ENCODE assay signal across 8 cellular contexts in the genomic region with DNA sequence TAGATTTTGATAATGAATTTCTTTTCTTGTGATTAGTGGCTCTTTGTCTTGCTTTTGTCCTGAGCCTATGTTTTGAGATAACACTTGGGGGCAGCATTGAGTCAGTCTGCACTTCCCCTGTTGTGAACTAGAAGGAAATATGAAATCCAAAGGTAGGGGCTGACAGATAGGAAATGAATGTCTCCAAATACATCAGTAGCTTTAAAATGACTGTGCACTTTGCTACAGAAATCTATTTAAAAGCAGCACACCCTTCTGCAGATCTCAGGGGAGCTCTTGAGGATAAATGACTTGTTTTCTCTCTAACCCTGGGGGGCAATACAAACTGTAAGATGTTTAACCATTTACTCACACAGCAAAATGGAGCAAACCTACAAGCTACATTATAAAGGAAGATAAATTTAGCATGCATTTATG.
DNase-seq lines count a peak whose midpoint lies in the region; ATAC-seq and TF ChIP-seq lines count a peak whose summit lies in the region.

No MANE protein-coding gene starts in this region.

- TF ChIP-seq CTCF in fibroblast of the aortic adventitia (IDR thresholded peaks at IDR 0.05; ENCODE audit: insufficient read depth, low read length) (peak; percentile 50), tibial nerve (IDR thresholded peaks at IDR 0.05) (peak in 3 of 5 experiments; percentile 14 to 40 (median 22))

- peak; percentile 6 for DNase-seq in ELR (ENCODE audit: low read depth)
- DNase-seq in HuH-7 (ENCODE audit: low spot score): peak; percentile 55
- peak; percentile 47 for DNase-seq in NT2/D1 (ENCODE audit: low read depth, low spot score)
- DNase-seq in fibroblast of the aortic adventitia (ENCODE audit: low read depth): peak; percentile 31
- DNase-seq in tibial nerve (ENCODE audit: low spot score in 2 of 2): no peak

- TF ChIP-seq POLR2A in tibial nerve (IDR thresholded peaks at IDR 0.05): no peak

- H3K27ac ChIP-seq in tibial nerve: no peak overlapping the region

- no peak overlapping the region for H3K9ac ChIP-seq in NT2/D1 (ENCODE audit: insufficient read length, low read depth)

- TF ChIP-seq EP300 in tibial nerve (IDR thresholded peaks at IDR 0.05): no peak

- H3K9me3 ChIP-seq in NT2/D1 (ENCODE audit: insufficient read depth, low read length) (peaks cover 20% of the 10 kb centered on the region; the same call in 1 of the 2 replicates), tibial nerve (peaks cover 0 to 6% (median 0%) of the 10 kb centered on the region in 4 donors)

- H3K4me3 ChIP-seq in NT2/D1 (ENCODE audit: insufficient read length, low read depth) (no peak overlapping the region), fibroblast of the aortic adventitia (ENCODE audit: low read depth, low read length) (no peak overlapping the region), tibial nerve (no peak overlapping the region)

- H3K36me3 ChIP-seq in NT2/D1 (ENCODE audit: insufficient read depth, insufficient read length, low read length) (no peaks in the 10 kb centered on the region), tibial nerve (no peaks in the 10 kb centered on the region)

- H3K4me1 ChIP-seq in NT2/D1 (ENCODE audit: insufficient read depth, insufficient read length) (no peaks in the 10 kb centered on the region), tibial nerve (no peaks in the 10 kb centered on the region)

- ATAC-seq in GM18858 (IDR thresholded peaks at IDR 0.05; ENCODE audit: unreplicated experiment): no peak
- no peak for ATAC-seq in GM21390 (IDR thresholded peaks at IDR 0.05; ENCODE audit: unreplicated experiment)
- no peak for ATAC-seq in HG02571 (IDR thresholded peaks at IDR 0.05; ENCODE audit: unreplicated experiment)

- H3K27me3 ChIP-seq in NT2/D1 (ENCODE audit: insufficient read depth, insufficient read length) (no peaks in the 10 kb centered on the region), tibial nerve (no peaks in the 10 kb centered on the region)

Comparison
In these comparisons a context has a peak if more than half of its experiments do, and no peak if none do; other contexts are left out.
1. DNase-seq: peak in ELR (single experiment), HuH-7 (single experiment), NT2/D1 (single experiment) and fibroblast of the aortic adventitia (single experiment); none in tibial nerve (0 of 2).